33 cellular contexts compared by ENCODE assay signal in the genomic region with DNA sequence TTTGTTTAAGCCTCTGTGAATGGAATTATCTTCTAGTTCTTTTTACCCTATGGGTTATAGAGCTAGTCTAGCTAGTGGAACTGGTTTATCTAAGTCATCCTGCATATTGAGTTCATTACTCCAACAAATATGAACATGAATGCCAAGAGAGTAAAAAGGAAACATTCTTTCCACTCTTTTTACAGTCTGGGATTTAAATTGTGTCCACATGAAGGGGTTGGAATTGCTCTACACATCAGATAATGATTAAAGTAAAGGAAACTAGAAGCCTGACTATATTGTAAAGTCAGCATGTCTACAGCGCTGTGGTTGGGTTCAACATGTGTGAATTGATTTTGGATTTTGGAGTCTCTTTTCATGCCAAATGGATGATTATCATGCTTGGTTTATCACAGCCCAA.
DNase-seq lines count a peak whose midpoint lies in the region; ATAC-seq and TF ChIP-seq lines count a peak whose summit lies in the region.
"Had no signal": no experiment of that assay in that cellular context is flagged by ENCODE, and none has a peak within 500 bp of the region (broad histone marks: within the 10 kb centered on the region; RNA-seq: fewer than 3 reads in every experiment).

No MANE protein-coding gene starts in this region.

- no peaks in the 10 kb centered on the region for H4K20me1 ChIP-seq in smooth muscle cell (ENCODE audit: low read depth)

- H3K27ac ChIP-seq in smooth muscle cell (ENCODE audit: low read depth) = peak overlapping the region; percentile 24
- no peak overlapping the region for H3K27ac ChIP-seq in effector memory CD4-positive, alpha-beta T cell (ENCODE audit: insufficient read depth, low read length, poor library complexity, severe bottlenecking)
- H3K27ac ChIP-seq: coronary artery, esophagus muscularis mucosa, lower lobe of right lung, prostate gland, SJCRH30 had no signal

- no peak overlapping the region for H2AFZ ChIP-seq in smooth muscle cell (ENCODE audit: low read depth)

- peaks cover 18% of the 10 kb centered on the region for H3K4me1 ChIP-seq in smooth muscle cell (ENCODE audit: low read depth)
- H3K4me1 ChIP-seq in effector memory CD4-positive, alpha-beta T cell (ENCODE audit: control insufficient read depth, insufficient read depth, low read length, poor library complexity, severe bottlenecking) = no peaks in the 10 kb centered on the region
- H3K4me1 ChIP-seq: esophagus muscularis mucosa, lower lobe of right lung, prostate gland, SJCRH30 had no signal

- no peaks in the 10 kb centered on the region for H3K9me3 ChIP-seq in smooth muscle cell (replicated peaks; ENCODE audit: low read depth)
- H3K9me3 ChIP-seq in effector memory CD4-positive, alpha-beta T cell (ENCODE audit: control insufficient read depth, low read length) = no peaks in the 10 kb centered on the region
- H3K9me3 ChIP-seq: esophagus muscularis mucosa, lower lobe of right lung, prostate gland, SJCRH30 had no signal

- H3K4me2 ChIP-seq in smooth muscle cell = peak overlapping the region; percentile 55

- H3K4me3 Mint-ChIP-seq in stimulated activated effector memory CD8-positive, alpha-beta T cell treated with anti-CD3 and anti-CD28 coated beads, Interleukin-12 subunit alpha, Interleukin-12 subunit beta, amount 100 ng/mL, for 72 hours = no peak overlapping the region
- H3K4me3 Mint-ChIP-seq: activated CD4-positive, alpha-beta T cell treated with anti-CD3 and anti-CD28 coated beads, Interleukin-2, amount 10 ng/mL, durations not matched to agents 24 days and 14 days; activated naive CD8-positive, alpha-beta T cell; CD4-positive, CD25-positive, alpha-beta regulatory T cell; endodermal cell; HFFc6; IgD-negative memory B cell; naive thymus-derived CD8-positive, alpha-beta T cell; WTC11 had no signal

- H3K27me3 ChIP-seq in smooth muscle cell (ENCODE audit: low read depth) = no peaks in the 10 kb centered on the region
- H3K27me3 ChIP-seq in effector memory CD4-positive, alpha-beta T cell (replicated peaks; ENCODE audit: control insufficient read depth, insufficient read depth, low read length, poor library complexity, severe bottlenecking) = no peaks in the 10 kb centered on the region
- H3K27me3 ChIP-seq: esophagus muscularis mucosa, SJCRH30 had no signal

- DNase-seq in EH (ENCODE audit: low read depth) (peak; percentile 51), NCI-H446 treated with DMSO at 0.1 percent for 48 hours (lab: John Stamatoyannopoulos, UW) (peak; percentile 77), dedifferentiated amniotic fluid mesenchymal stem cell (ENCODE audit: extremely low spot score) (peak; percentile 39), smooth muscle cell (lab: John Stamatoyannopoulos, UW; ENCODE audit: unreplicated experiment) (no peak), NCI-H146 (lab: John Stamatoyannopoulos, UW) (no peak), DMS53 (lab: John Stamatoyannopoulos, UW) (no peak)
- DNase-seq in stimulated activated effector memory CD8-positive, alpha-beta T cell treated with anti-CD3 and anti-CD28 coated beads, Interleukin-12 subunit alpha, Interleukin-12 subunit beta, amount 100 ng/mL, for 72 hours (ENCODE audit: low spot score in 2 of 2) = no peak
- no peak for DNase-seq in effector memory CD4-positive, alpha-beta T cell
- DNase-seq: activated CD4-positive, alpha-beta T cell treated with anti-CD3 and anti-CD28 coated beads, Interleukin-2, amount 10 ng/mL, durations not matched to agents 24 days and 14 days; activated CD8-positive, alpha-beta memory T cell treated with anti-CD3 and anti-CD28 coated beads for 24 hours; activated T-cell treated with anti-CD3 and anti-CD28 coated beads for 4 hours; anterior cingulate cortex; caudate nucleus; CD4-positive, CD25-positive, alpha-beta regulatory T cell; endodermal cell; HFFc6; hypothalamus; lower lobe of right lung; naive thymus-derived CD8-positive, alpha-beta T cell; NCI-H1048; NCI-H1694; NCI-H510A; nucleus accumbens; RPMI8226; SJCRH30; stimulated activated CD4-positive, alpha-beta T cell treated with anti-CD3 and anti-CD28 coated beads, Interleukin-4, amount 100 ng/mL, for 24 hours had no signal

- H3K9ac ChIP-seq in smooth muscle cell (ENCODE audit: low read depth) = no peak overlapping the region

- no peak overlapping the region for H3K27ac Mint-ChIP-seq in stimulated activated effector memory CD8-positive, alpha-beta T cell treated with anti-CD3 and anti-CD28 coated beads, Interleukin-12 subunit alpha, Interleukin-12 subunit beta, amount 100 ng/mL, for 72 hours
- H3K27ac Mint-ChIP-seq: activated CD4-positive, alpha-beta T cell treated with anti-CD3 and anti-CD28 coated beads, Interleukin-2, amount 10 ng/mL, durations not matched to agents 24 days and 14 days; activated naive CD8-positive, alpha-beta T cell; activated T-helper 2 cell treated with anti-CD3 and anti-CD28 coated beads, Interferon-gamma antibody, Interleukin-2, Interleukin-4, amounts not matched to agents 10 μg/mL and 5 μg/mL and 100 μg/mL, durations not matched to agents 14 hours and 24 hours and 36 hours; CD4-positive, CD25-positive, alpha-beta regulatory T cell; endodermal cell; HFFc6; IgD-negative memory B cell; WTC11 had no signal

- H3F3A ChIP-seq in smooth muscle cell (ENCODE audit: low read depth) = no peaks in the 10 kb centered on the region

- no peak for TF ChIP-seq CTCF in smooth muscle cell (IDR thresholded peaks at IDR 0.05; ENCODE audit: borderline replicate concordance, insufficient read depth, poor library complexity, severe bottlenecking)

- ATAC-seq in stimulated activated effector memory CD8-positive, alpha-beta T cell treated with anti-CD3 and anti-CD28 coated beads, Interleukin-12 subunit alpha, Interleukin-12 subunit beta, amount 100 ng/mL, for 72 hours = no peak
- ATAC-seq: lower lobe of right lung; naive thymus-derived CD8-positive, alpha-beta T cell; WTC11 had no signal

- no peak overlapping the region for H3K4me3 ChIP-seq in smooth muscle cell
- H3K4me3 ChIP-seq in effector memory CD4-positive, alpha-beta T cell (ENCODE audit: insufficient read depth, low read depth, low read length, poor library complexity, severe bottlenecking) = no peak overlapping the region
- H3K4me3 ChIP-seq: coronary artery, esophagus muscularis mucosa, lower lobe of right lung, prostate gland, SJCRH30 had no signal

- H3K4me1 Mint-ChIP-seq in stimulated activated effector memory CD8-positive, alpha-beta T cell treated with anti-CD3 and anti-CD28 coated beads, Interleukin-12 subunit alpha, Interleukin-12 subunit beta, amount 100 ng/mL, for 72 hours = no peaks in the 10 kb centered on the region
- H3K4me1 Mint-ChIP-seq: activated CD4-positive, alpha-beta T cell treated with anti-CD3 and anti-CD28 coated beads, Interleukin-2, amount 10 ng/mL, durations not matched to agents 24 days and 14 days; IgD-negative memory B cell had no signal

- H3K36me3 Mint-ChIP-seq in stimulated activated effector memory CD8-positive, alpha-beta T cell treated with anti-CD3 and anti-CD28 coated beads, Interleukin-12 subunit alpha, Interleukin-12 subunit beta, amount 100 ng/mL, for 72 hours = no peaks in the 10 kb centered on the region
- H3K36me3 Mint-ChIP-seq: activated naive CD8-positive, alpha-beta T cell; CD4-positive, CD25-positive, alpha-beta regulatory T cell; WTC11 had no signal

- H3K9me3 Mint-ChIP-seq in stimulated activated effector memory CD8-positive, alpha-beta T cell treated with anti-CD3 and anti-CD28 coated beads, Interleukin-12 subunit alpha, Interleukin-12 subunit beta, amount 100 ng/mL, for 72 hours = no peaks in the 10 kb centered on the region
- H3K9me3 Mint-ChIP-seq: activated CD4-positive, alpha-beta T cell treated with anti-CD3 and anti-CD28 coated beads, Interleukin-2, amount 10 ng/mL, durations not matched to agents 24 days and 14 days; activated T-helper 2 cell treated with anti-CD3 and anti-CD28 coated beads, Interferon-gamma antibody, Interleukin-2, Interleukin-4, amounts not matched to agents 10 μg/mL and 5 μg/mL and 100 μg/mL, durations not matched to agents 14 hours and 24 hours and 36 hours; endodermal cell; HFFc6; IgD-negative memory B cell; naive thymus-derived CD8-positive, alpha-beta T cell; WTC11 had no signal

- WGBS in smooth muscle cell (ENCODE audit: low lambda C conversion rate) = 36% methylated on average over 1 of the region's 1 CpG

- H3K79me2 ChIP-seq in smooth muscle cell (ENCODE audit: low read depth) = no peaks in the 10 kb centered on the region

- no peaks in the 10 kb centered on the region for H3K36me3 ChIP-seq in smooth muscle cell (ENCODE audit: low read depth)
- no peaks in the 10 kb centered on the region for H3K36me3 ChIP-seq in effector memory CD4-positive, alpha-beta T cell (ENCODE audit: control insufficient read depth, insufficient read depth, low read length)
- H3K36me3 ChIP-seq: esophagus muscularis mucosa, lower lobe of right lung, prostate gland, SJCRH30 had no signal

Comparison
In these comparisons a context has a peak if more than half of its experiments do, and no peak if none do; other contexts are left out.
1. DNase-seq: peak in EH (single experiment), NCI-H446 treated with DMSO at 0.1 percent for 48 hours (single experiment) and dedifferentiated amniotic fluid mesenchymal stem cell (single experiment); none in smooth muscle cell (single experiment), stimulated activated effector memory CD8-positive, alpha-beta T cell treated with anti-CD3 and anti-CD28 coated beads, Interleukin-12 subunit alpha, Interleukin-12 subunit beta, amount 100 ng/mL, for 72 hours (0 of 2), NCI-H146 (single experiment), effector memory CD4-positive, alpha-beta T cell (0 of 3) and DMS53 (single experiment).